In genomic region chr4:54695359-54696149, GRCh38 we compare ENCODE assay signal across 1 cellular context.
TF ChIP-seq lines count a peak whose summit lies in the region.

No MANE protein-coding gene starts in this region.

TF ChIP-seq in GM23338, 12 proteins besides CTCF, POLR2A, EP300 and RAD21 (continued from another document):
- TF ChIP-seq ZNF462 (CRISPR knock-in tag; IDR thresholded peaks at IDR 0.05) (no peak), REST (IDR thresholded peaks at IDR 0.05; ENCODE audit: unreplicated experiment) (no peak), NANOG (IDR thresholded peaks at IDR 0.05; ENCODE audit: borderline replicate concordance) (no peak), EZH2phosphoT487 (IDR thresholded peaks at IDR 0.05; ENCODE audit: unreplicated experiment) (no peak), POLR2AphosphoS5 (IDR thresholded peaks at IDR 0.05; ENCODE audit: low read depth) (no peak), ETS1 (IDR thresholded peaks at IDR 0.05) (no peak), EZH2 (IDR thresholded peaks at IDR 0.05; ENCODE audit: low read depth, unreplicated experiment) (no peak), JUNB (IDR thresholded peaks at IDR 0.05; ENCODE audit: unreplicated experiment) (no peak), ZNF331 (CRISPR knock-in tag; IDR thresholded peaks at IDR 0.05; ENCODE audit: low read depth) (no peak), CREB1 (CRISPR knock-in tag; IDR thresholded peaks at IDR 0.05; ENCODE audit: low read depth) (no peak), STAT1 (IDR thresholded peaks at IDR 0.05; ENCODE audit: unreplicated experiment) (no peak)
